In the genomic region with DNA sequence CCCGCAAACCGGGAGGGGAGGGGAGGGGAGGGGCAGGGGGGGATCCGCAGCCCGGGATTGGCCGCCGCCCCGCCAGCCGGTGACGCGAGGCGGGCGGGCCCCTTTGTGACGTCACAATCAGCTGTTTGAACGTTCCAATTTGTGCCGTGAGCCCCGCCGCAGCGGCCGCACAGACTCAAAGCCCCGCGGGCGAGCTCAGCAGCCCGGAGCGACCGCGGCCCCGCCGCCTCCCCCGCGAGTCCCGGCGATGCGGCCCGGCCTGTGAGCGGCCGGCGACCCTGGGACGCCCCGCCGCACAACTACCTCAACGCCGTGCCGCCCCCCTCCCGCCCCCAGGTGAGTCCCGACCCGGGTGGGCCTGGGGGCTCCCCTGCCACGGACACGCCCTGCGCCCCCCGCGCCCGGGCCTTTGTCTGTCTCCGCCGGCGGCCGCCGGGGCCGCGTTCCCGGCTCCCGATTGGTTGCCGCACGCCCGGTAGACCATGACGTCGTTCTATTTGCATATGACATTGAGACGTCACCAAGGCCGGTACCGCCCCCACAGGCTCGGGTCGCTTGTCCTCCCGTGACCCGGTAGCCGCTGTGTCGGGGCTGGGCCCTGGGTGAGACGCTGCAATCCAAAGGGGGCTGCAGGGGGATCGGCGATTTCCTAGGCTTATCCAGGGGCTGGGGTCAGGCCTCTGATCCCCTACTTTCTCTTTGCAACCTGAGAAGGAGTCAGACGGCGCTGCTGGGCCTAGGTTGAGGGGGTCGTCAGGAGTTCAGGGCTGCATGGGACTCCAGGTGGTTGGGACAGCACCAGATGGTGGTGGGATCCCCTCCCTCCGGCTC, we compare ENCODE assay signal across 1 cellular context.
TF ChIP-seq lines count a peak whose summit lies in the region.

A gene with protein sequence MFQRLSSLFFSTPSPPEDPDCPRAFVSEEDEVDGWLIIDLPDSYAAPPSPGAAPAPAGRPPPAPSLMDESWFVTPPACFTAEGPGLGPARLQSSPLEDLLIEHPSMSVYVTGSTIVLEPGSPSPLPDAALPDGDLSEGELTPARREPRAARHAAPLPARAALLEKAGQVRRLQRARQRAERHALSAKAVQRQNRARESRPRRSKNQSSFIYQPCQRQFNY (plus strand): TSS at position 168 of the 831 bp plus-strand sequence. CDS start 4,396 bp downstream, outside the sequence.

TF ChIP-seq in GM12878, 131 proteins besides CTCF, POLR2A, EP300 and RAD21 (continued from another document and continues in another):
- TF ChIP-seq, protein P1, sequence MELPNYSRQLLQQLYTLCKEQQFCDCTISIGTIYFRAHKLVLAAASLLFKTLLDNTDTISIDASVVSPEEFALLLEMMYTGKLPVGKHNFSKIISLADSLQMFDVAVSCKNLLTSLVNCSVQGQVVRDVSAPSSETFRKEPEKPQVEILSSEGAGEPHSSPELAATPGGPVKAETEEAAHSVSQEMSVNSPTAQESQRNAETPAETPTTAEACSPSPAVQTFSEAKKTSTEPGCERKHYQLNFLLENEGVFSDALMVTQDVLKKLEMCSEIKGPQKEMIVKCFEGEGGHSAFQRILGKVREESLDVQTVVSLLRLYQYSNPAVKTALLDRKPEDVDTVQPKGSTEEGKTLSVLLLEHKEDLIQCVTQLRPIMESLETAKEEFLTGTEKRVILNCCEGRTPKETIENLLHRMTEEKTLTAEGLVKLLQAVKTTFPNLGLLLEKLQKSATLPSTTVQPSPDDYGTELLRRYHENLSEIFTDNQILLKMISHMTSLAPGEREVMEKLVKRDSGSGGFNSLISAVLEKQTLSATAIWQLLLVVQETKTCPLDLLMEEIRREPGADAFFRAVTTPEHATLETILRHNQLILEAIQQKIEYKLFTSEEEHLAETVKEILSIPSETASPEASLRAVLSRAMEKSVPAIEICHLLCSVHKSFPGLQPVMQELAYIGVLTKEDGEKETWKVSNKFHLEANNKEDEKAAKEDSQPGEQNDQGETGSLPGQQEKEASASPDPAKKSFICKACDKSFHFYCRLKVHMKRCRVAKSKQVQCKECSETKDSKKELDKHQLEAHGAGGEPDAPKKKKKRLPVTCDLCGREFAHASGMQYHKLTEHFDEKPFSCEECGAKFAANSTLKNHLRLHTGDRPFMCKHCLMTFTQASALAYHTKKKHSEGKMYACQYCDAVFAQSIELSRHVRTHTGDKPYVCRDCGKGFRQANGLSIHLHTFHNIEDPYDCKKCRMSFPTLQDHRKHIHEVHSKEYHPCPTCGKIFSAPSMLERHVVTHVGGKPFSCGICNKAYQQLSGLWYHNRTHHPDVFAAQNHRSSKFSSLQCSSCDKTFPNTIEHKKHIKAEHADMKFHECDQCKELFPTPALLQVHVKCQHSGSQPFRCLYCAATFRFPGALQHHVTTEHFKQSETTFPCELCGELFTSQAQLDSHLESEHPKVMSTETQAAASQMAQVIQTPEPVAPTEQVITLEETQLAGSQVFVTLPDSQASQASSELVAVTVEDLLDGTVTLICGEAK (IDR thresholded peaks at IDR 0.05; ENCODE audit: borderline replicate concordance), result no peak
- TF ChIP-seq BCL3 (IDR thresholded peaks at IDR 0.05; ENCODE audit: borderline replicate concordance, insufficient read depth, low read depth, low read length, poor library complexity, severe bottlenecking) (no peak), ZNF384 (IDR thresholded peaks at IDR 0.05; ENCODE audit: borderline replicate concordance, low read depth, low read length) (no peak), EED (IDR thresholded peaks at IDR 0.05; ENCODE audit: low read depth) (no peak), BMI1 (IDR thresholded peaks at IDR 0.05; ENCODE audit: borderline replicate concordance) (no peak), ESRRA (IDR thresholded peaks at IDR 0.05; ENCODE audit: low read length) (peak; percentile 78; the same call in 1 of the 2 replicates), SP1 (IDR thresholded peaks at IDR 0.05; ENCODE audit: low read depth, low read length) (peak; percentile 26), SREBF2 (IDR thresholded peaks at IDR 0.05; ENCODE audit: low read length) (no peak), JUNB (IDR thresholded peaks at IDR 0.05) (no peak), FOXK2 (IDR thresholded peaks at IDR 0.05) (no peak), TAF1 (IDR thresholded peaks at IDR 0.05; ENCODE audit: borderline replicate concordance, low read depth, low read length) (no peak), SREBF1 (IDR thresholded peaks at IDR 0.05; ENCODE audit: low read length) (no peak), TCF7 (IDR thresholded peaks at IDR 0.05; ENCODE audit: borderline replicate concordance) (no peak), ZBTB4 (CRISPR knock-in tag; IDR thresholded peaks at IDR 0.05) (no peak)
- TF ChIP-seq, protein P2, sequence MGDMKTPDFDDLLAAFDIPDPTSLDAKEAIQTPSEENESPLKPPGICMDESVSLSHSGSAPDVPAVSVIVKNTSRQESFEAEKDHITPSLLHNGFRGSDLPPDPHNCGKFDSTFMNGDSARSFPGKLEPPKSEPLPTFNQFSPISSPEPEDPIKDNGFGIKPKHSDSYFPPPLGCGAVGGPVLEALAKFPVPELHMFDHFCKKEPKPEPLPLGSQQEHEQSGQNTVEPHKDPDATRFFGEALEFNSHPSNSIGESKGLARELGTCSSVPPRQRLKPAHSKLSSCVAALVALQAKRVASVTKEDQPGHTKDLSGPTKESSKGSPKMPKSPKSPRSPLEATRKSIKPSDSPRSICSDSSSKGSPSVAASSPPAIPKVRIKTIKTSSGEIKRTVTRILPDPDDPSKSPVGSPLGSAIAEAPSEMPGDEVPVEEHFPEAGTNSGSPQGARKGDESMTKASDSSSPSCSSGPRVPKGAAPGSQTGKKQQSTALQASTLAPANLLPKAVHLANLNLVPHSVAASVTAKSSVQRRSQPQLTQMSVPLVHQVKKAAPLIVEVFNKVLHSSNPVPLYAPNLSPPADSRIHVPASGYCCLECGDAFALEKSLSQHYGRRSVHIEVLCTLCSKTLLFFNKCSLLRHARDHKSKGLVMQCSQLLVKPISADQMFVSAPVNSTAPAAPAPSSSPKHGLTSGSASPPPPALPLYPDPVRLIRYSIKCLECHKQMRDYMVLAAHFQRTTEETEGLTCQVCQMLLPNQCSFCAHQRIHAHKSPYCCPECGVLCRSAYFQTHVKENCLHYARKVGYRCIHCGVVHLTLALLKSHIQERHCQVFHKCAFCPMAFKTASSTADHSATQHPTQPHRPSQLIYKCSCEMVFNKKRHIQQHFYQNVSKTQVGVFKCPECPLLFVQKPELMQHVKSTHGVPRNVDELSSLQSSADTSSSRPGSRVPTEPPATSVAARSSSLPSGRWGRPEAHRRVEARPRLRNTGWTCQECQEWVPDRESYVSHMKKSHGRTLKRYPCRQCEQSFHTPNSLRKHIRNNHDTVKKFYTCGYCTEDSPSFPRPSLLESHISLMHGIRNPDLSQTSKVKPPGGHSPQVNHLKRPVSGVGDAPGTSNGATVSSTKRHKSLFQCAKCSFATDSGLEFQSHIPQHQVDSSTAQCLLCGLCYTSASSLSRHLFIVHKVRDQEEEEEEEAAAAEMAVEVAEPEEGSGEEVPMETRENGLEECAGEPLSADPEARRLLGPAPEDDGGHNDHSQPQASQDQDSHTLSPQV (IDR thresholded peaks at IDR 0.05), result no peak
- TF ChIP-seq, protein P3, sequence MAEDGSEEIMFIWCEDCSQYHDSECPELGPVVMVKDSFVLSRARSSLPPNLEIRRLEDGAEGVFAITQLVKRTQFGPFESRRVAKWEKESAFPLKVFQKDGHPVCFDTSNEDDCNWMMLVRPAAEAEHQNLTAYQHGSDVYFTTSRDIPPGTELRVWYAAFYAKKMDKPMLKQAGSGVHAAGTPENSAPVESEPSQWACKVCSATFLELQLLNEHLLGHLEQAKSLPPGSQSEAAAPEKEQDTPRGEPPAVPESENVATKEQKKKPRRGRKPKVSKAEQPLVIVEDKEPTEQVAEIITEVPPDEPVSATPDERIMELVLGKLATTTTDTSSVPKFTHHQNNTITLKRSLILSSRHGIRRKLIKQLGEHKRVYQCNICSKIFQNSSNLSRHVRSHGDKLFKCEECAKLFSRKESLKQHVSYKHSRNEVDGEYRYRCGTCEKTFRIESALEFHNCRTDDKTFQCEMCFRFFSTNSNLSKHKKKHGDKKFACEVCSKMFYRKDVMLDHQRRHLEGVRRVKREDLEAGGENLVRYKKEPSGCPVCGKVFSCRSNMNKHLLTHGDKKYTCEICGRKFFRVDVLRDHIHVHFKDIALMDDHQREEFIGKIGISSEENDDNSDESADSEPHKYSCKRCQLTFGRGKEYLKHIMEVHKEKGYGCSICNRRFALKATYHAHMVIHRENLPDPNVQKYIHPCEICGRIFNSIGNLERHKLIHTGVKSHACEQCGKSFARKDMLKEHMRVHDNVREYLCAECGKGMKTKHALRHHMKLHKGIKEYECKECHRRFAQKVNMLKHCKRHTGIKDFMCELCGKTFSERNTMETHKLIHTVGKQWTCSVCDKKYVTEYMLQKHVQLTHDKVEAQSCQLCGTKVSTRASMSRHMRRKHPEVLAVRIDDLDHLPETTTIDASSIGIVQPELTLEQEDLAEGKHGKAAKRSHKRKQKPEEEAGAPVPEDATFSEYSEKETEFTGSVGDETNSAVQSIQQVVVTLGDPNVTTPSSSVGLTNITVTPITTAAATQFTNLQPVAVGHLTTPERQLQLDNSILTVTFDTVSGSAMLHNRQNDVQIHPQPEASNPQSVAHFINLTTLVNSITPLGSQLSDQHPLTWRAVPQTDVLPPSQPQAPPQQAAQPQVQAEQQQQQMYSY (CRISPR knock-in tag; IDR thresholded peaks at IDR 0.05), result no peak
- TF ChIP-seq, protein P4, sequence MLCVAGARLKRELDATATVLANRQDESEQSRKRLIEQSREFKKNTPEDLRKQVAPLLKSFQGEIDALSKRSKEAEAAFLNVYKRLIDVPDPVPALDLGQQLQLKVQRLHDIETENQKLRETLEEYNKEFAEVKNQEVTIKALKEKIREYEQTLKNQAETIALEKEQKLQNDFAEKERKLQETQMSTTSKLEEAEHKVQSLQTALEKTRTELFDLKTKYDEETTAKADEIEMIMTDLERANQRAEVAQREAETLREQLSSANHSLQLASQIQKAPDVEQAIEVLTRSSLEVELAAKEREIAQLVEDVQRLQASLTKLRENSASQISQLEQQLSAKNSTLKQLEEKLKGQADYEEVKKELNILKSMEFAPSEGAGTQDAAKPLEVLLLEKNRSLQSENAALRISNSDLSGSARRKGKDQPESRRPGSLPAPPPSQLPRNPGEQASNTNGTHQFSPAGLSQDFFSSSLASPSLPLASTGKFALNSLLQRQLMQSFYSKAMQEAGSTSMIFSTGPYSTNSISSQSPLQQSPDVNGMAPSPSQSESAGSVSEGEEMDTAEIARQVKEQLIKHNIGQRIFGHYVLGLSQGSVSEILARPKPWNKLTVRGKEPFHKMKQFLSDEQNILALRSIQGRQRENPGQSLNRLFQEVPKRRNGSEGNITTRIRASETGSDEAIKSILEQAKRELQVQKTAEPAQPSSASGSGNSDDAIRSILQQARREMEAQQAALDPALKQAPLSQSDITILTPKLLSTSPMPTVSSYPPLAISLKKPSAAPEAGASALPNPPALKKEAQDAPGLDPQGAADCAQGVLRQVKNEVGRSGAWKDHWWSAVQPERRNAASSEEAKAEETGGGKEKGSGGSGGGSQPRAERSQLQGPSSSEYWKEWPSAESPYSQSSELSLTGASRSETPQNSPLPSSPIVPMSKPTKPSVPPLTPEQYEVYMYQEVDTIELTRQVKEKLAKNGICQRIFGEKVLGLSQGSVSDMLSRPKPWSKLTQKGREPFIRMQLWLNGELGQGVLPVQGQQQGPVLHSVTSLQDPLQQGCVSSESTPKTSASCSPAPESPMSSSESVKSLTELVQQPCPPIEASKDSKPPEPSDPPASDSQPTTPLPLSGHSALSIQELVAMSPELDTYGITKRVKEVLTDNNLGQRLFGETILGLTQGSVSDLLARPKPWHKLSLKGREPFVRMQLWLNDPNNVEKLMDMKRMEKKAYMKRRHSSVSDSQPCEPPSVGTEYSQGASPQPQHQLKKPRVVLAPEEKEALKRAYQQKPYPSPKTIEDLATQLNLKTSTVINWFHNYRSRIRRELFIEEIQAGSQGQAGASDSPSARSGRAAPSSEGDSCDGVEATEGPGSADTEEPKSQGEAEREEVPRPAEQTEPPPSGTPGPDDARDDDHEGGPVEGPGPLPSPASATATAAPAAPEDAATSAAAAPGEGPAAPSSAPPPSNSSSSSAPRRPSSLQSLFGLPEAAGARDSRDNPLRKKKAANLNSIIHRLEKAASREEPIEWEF (IDR thresholded peaks at IDR 0.05; ENCODE audit: insufficient replicate concordance, low read depth, low read length), result no peak
- TF ChIP-seq, protein P5, sequence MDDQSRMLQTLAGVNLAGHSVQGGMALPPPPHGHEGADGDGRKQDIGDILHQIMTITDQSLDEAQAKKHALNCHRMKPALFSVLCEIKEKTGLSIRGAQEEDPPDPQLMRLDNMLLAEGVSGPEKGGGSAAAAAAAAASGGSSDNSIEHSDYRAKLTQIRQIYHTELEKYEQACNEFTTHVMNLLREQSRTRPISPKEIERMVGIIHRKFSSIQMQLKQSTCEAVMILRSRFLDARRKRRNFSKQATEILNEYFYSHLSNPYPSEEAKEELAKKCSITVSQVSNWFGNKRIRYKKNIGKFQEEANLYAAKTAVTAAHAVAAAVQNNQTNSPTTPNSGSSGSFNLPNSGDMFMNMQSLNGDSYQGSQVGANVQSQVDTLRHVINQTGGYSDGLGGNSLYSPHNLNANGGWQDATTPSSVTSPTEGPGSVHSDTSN (IDR thresholded peaks at IDR 0.05; ENCODE audit: insufficient replicate concordance, low read depth, low read length), result no peak
